In the genomic region with DNA sequence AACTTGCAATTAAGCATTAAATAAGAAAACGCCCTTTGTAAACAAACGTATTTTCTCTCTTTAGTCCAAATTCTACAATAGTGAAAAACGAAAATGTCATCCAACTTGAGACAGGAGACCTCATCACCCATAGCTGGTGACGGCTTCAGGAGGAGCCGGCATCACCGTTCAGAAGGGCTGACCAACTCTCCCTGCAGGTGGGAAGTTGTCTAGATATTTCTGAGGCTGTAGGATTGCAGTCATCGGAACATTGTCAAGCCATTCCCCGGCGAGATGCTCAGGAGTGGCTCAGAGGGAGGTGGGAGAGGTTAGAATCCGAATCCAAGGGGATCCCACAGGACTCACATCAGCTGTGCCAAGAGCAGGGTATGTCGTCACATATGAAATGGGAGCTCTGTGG, we compare ENCODE assay signal across 29 cellular contexts.
"Had no signal": no experiment of that assay in that cellular context is flagged by ENCODE, and none has a peak within 500 bp of the region (broad histone marks: within the 10 kb centered on the region; RNA-seq: fewer than 3 reads in every experiment).

No MANE protein-coding gene starts in this region.

- H3K4me1 Mint-ChIP-seq: naive B cell; stimulated activated effector memory CD8-positive, alpha-beta T cell treated with anti-CD3 and anti-CD28 coated beads, Interleukin-12 subunit alpha, Interleukin-12 subunit beta, amount 100 ng/mL, for 72 hours had no signal

- ATAC-seq: natural killer cell; psoas muscle; right lobe of liver; stimulated activated effector memory CD8-positive, alpha-beta T cell treated with anti-CD3 and anti-CD28 coated beads, Interleukin-12 subunit alpha, Interleukin-12 subunit beta, amount 100 ng/mL, for 72 hours; upper lobe of right lung had no signal

- H3K27me3 ChIP-seq: neural progenitor cell, ovary, right lobe of liver, upper lobe of right lung, uterus had no signal

- H3K27ac ChIP-seq: left ventricle myocardium inferior, neural progenitor cell, neutrophil, ovary, psoas muscle, right lobe of liver, suprapubic skin, thoracic aorta, tibial artery, upper lobe of right lung, uterus had no signal

- H3K4me1 ChIP-seq: left ventricle myocardium inferior, psoas muscle, right lobe of liver, suprapubic skin, tibial artery, upper lobe of right lung, uterus had no signal

- H3K9me3 Mint-ChIP-seq: mesothelial cell of epicardium; naive B cell; natural killer cell; nephron progenitor cell; neural progenitor cell; stimulated activated effector memory CD8-positive, alpha-beta T cell treated with anti-CD3 and anti-CD28 coated beads, Interleukin-12 subunit alpha, Interleukin-12 subunit beta, amount 100 ng/mL, for 72 hours; stimulated activated naive CD8-positive, alpha-beta T cell treated with anti-CD3 and anti-CD28 coated beads, Interleukin-15, Interleukin-2, amounts not matched to agents 100 ng/mL and 50 ng/mL, for 24 hours had no signal

- H3K4me3 Mint-ChIP-seq: mesothelial cell of epicardium; naive B cell; natural killer cell; nephron progenitor cell; neural progenitor cell; stimulated activated effector memory CD8-positive, alpha-beta T cell treated with anti-CD3 and anti-CD28 coated beads, Interleukin-12 subunit alpha, Interleukin-12 subunit beta, amount 100 ng/mL, for 72 hours; stimulated activated naive CD8-positive, alpha-beta T cell treated with anti-CD3 and anti-CD28 coated beads, Interleukin-15, Interleukin-2, amounts not matched to agents 100 ng/mL and 50 ng/mL, for 24 hours had no signal

- DNase-seq: hypothalamus; islet precursor cell; left ventricle myocardium inferior; mesendoderm; naive B cell; natural killer cell; nephron progenitor cell; occipital lobe; ovary; stimulated activated CD4-positive, alpha-beta T cell treated with anti-CD3 and anti-CD28 coated beads, Interleukin-12 subunit alpha, Interleukin-12 subunit beta, amount 100 ng/mL, for 4 hours; stimulated activated CD4-positive, alpha-beta T cell treated with anti-CD3 and anti-CD28 coated beads, Interleukin-15, amount 100 ng/mL, for 24 hours; stimulated activated CD4-positive, alpha-beta T cell treated with anti-CD3 and anti-CD28 coated beads, Interleukin-2, amount 100 ng/mL, for 24 hours; stimulated activated CD4-positive, alpha-beta T cell treated with anti-CD3 and anti-CD28 coated beads, Interleukin-4, amount 100 ng/mL, for 1 hour; stimulated activated naive CD4-positive, alpha-beta T cell; tibial artery; trophoblast cell; upper lobe of right lung; uterus had no signal

- H3K4me3 ChIP-seq: left ventricle myocardium inferior, lung, neural progenitor cell, ovary, psoas muscle, right lobe of liver, smooth muscle cell, suprapubic skin, thoracic aorta, tibial artery, upper lobe of right lung, uterus had no signal

- H3K27ac Mint-ChIP-seq: mesothelial cell of epicardium; natural killer cell; nephron progenitor cell; neural progenitor cell; stimulated activated effector memory CD8-positive, alpha-beta T cell treated with anti-CD3 and anti-CD28 coated beads, Interleukin-12 subunit alpha, Interleukin-12 subunit beta, amount 100 ng/mL, for 72 hours; stimulated activated naive CD8-positive, alpha-beta T cell treated with anti-CD3 and anti-CD28 coated beads, Interleukin-15, Interleukin-2, amounts not matched to agents 100 ng/mL and 50 ng/mL, for 24 hours had no signal

- H3K36me3 ChIP-seq: left ventricle myocardium inferior, neural progenitor cell, neutrophil, ovary, right lobe of liver, suprapubic skin, thoracic aorta, tibial artery, upper lobe of right lung, uterus had no signal

- H3K9me3 ChIP-seq: left ventricle myocardium inferior, neutrophil, ovary, psoas muscle, right lobe of liver, suprapubic skin, thoracic aorta, tibial artery, upper lobe of right lung, uterus had no signal

- H3K36me3 Mint-ChIP-seq: mesothelial cell of epicardium; naive B cell; natural killer cell; neural progenitor cell; stimulated activated effector memory CD8-positive, alpha-beta T cell treated with anti-CD3 and anti-CD28 coated beads, Interleukin-12 subunit alpha, Interleukin-12 subunit beta, amount 100 ng/mL, for 72 hours had no signal
